8 cellular contexts compared by ENCODE assay signal in genomic region chr10:4242561-4243035, GRCh38.
DNase-seq lines count a peak whose midpoint lies in the region; ATAC-seq and TF ChIP-seq lines count a peak whose summit lies in the region.

No MANE protein-coding gene starts in this region.

- no peak for TF ChIP-seq CTCF in A673 (conservative IDR thresholded peaks at IDR 0.05; ENCODE audit: low read depth, low read length)
- no peak for TF ChIP-seq CTCF in endodermal cell (conservative IDR thresholded peaks at IDR 0.05)

- peak overlapping the region; percentile 23 for H3K27ac ChIP-seq in A673 (ENCODE audit: low read depth, low read length, poor library complexity, severe bottlenecking)
- H3K27ac ChIP-seq in endodermal cell (ENCODE audit: low read depth, low read length), result peak overlapping the region; percentile 98
- peak overlapping the region; percentile 95 for H3K27ac ChIP-seq in muscle layer of duodenum (ENCODE audit: low read length)

- H3K27me3 ChIP-seq in A673 (replicated peaks; ENCODE audit: insufficient read depth, low read depth, low read length, poor library complexity), result no peaks in the 10 kb centered on the region
- no peaks in the 10 kb centered on the region for H3K27me3 ChIP-seq in endodermal cell (ENCODE audit: control insufficient read depth, insufficient read depth, low read length, poor library complexity, severe bottlenecking)
- no peaks in the 10 kb centered on the region for H3K27me3 ChIP-seq in muscle layer of duodenum (ENCODE audit: low read depth, low read length)

- H3K4me3 ChIP-seq in A673 (ENCODE audit: low read depth, low read length, poor library complexity, severe bottlenecking) (no peak overlapping the region), endodermal cell (ENCODE audit: low read length) (no peak overlapping the region), muscle layer of duodenum (ENCODE audit: low read depth in 1 of 2, low read length in 2 of 2) (peak overlapping the region; percentile 41 to 56)

- H3K36me3 ChIP-seq in A673 (ENCODE audit: insufficient read depth, low read length, poor library complexity, severe bottlenecking) (no peaks in the 10 kb centered on the region), endodermal cell (ENCODE audit: control insufficient read depth, insufficient read depth, low read length) (no peaks in the 10 kb centered on the region), muscle layer of duodenum (ENCODE audit: control insufficient read depth in 1 of 2, insufficient read depth in 2 of 2, low read length in 2 of 2) (peaks cover 0 to 22% of the 10 kb centered on the region in 2 donors)

- H3K27ac Mint-ChIP-seq in endodermal cell, result peak overlapping the region; percentile 55

- H3K27me3 Mint-ChIP-seq in endodermal cell (ENCODE audit: insufficient read depth), result no peaks in the 10 kb centered on the region
- no peaks in the 10 kb centered on the region for H3K27me3 Mint-ChIP-seq in activated T-cell treated with anti-CD3 and anti-CD28 coated beads, Interleukin-2, amount 50 U/mL, for 4 hours (ENCODE audit: low read depth)

- intact Hi-C loops in A673 (cut with micrococcal nuclease; ENCODE audit: unreplicated experiment), result no loop called here

- no peaks in the 10 kb centered on the region for H3K9me3 Mint-ChIP-seq in endodermal cell
- no peaks in the 10 kb centered on the region for H3K9me3 Mint-ChIP-seq in activated T-cell treated with anti-CD3 and anti-CD28 coated beads, Interleukin-2, amount 50 U/mL, for 4 hours

- peak; percentile 42 for DNase-seq in A673 (ENCODE audit: low spot score)
- DNase-seq in NCI-H226, result peak; percentile 29
- DNase-seq in endodermal cell, result no peak
- DNase-seq in NCI-H1694 treated with DMSO at 0.1 percent for 48 hours (lab: John Stamatoyannopoulos, UW), result no peak
- DNase-seq in activated T-cell treated with anti-CD3 and anti-CD28 coated beads, Interleukin-2, amount 50 U/mL, for 4 hours, result no peak
- no peak for DNase-seq in NCI-H2171 treated with DMSO at 0.1 percent for 48 hours (lab: John Stamatoyannopoulos, UW)
- no peak for DNase-seq in NCI-H524 treated with DMSO at 0.1 percent for 48 hours (lab: John Stamatoyannopoulos, UW)

- no TSS peak for BruUV-seq in A673 (replicated peaks; lab: Mats Ljungman, UMichigan)

- H3K9me3 ChIP-seq in A673 (ENCODE audit: low read depth, low read length, poor library complexity, severe bottlenecking), result no peaks in the 10 kb centered on the region
- H3K9me3 ChIP-seq in endodermal cell (ENCODE audit: control insufficient read depth, low read length), result no peaks in the 10 kb centered on the region
- no peaks in the 10 kb centered on the region for H3K9me3 ChIP-seq in muscle layer of duodenum (ENCODE audit: control insufficient read depth in 1 of 2, low read length in 2 of 2)

- H3K4me3 Mint-ChIP-seq in endodermal cell, result no peak overlapping the region
- no peak overlapping the region for H3K4me3 Mint-ChIP-seq in activated T-cell treated with anti-CD3 and anti-CD28 coated beads, Interleukin-2, amount 50 U/mL, for 4 hours

- no peaks in the 10 kb centered on the region for H3K36me3 Mint-ChIP-seq in endodermal cell (ENCODE audit: low read depth)
- H3K36me3 Mint-ChIP-seq in activated T-cell treated with anti-CD3 and anti-CD28 coated beads, Interleukin-2, amount 50 U/mL, for 4 hours (ENCODE audit: insufficient read depth), result no peaks in the 10 kb centered on the region

- H3K4me1 Mint-ChIP-seq in endodermal cell, result peaks cover 22% of the 10 kb centered on the region
- peaks cover 35% of the 10 kb centered on the region for H3K4me1 Mint-ChIP-seq in activated T-cell treated with anti-CD3 and anti-CD28 coated beads, Interleukin-2, amount 50 U/mL, for 4 hours (ENCODE audit: low read depth)

- ATAC-seq in activated T-cell treated with anti-CD3 and anti-CD28 coated beads, Interleukin-2, amount 50 U/mL, for 4 hours, result no peak

- H3K4me1 ChIP-seq in A673 (ENCODE audit: insufficient read depth, low read length, poor library complexity, severe bottlenecking), result peaks cover 20% of the 10 kb centered on the region
- H3K4me1 ChIP-seq in endodermal cell (ENCODE audit: control insufficient read depth, insufficient read depth, low read length), result peaks cover 14% of the 10 kb centered on the region
- peaks cover 8 to 9% of the 10 kb centered on the region in 2 donors for H3K4me1 ChIP-seq in muscle layer of duodenum (ENCODE audit: control insufficient read depth in 1 of 2, insufficient read depth in 2 of 2, low read length in 2 of 2)

- peak overlapping the region; percentile 41 for H3K9ac ChIP-seq in endodermal cell (ENCODE audit: extremely low read depth, low read length, poor library complexity, severe bottlenecking)

- WGBS in endodermal cell (ENCODE audit: insufficient coverage in 1 of 2, insufficient read length in 1 of 2), 2 experiments, result 73 to 100% methylated on average over 1 to 2 of the region's 2 CpGs

- POLR2A ChIA-PET in A673 (lab: Charles Lee; ENCODE audit: low non-redundant PET), result no interaction called here

- CTCF ChIA-PET in A673 (lab: Charles Lee), result interaction anchor here (0.6 kb wide), 1 partner anchor 1060 kb away, joined by 3 read pairs; no protein-coding TSS in a partner anchor

Comparison
In these comparisons a context has a peak if more than half of its experiments do, and no peak if none do; other contexts are left out.
1. DNase-seq: peak in A673 (single experiment) and NCI-H226 (single experiment); none in endodermal cell (single experiment), NCI-H1694 treated with DMSO at 0.1 percent for 48 hours (single experiment), activated T-cell treated with anti-CD3 and anti-CD28 coated beads, Interleukin-2, amount 50 U/mL, for 4 hours (single experiment), NCI-H2171 treated with DMSO at 0.1 percent for 48 hours (single experiment) and NCI-H524 treated with DMSO at 0.1 percent for 48 hours (single experiment).
2. H3K27ac ChIP-seq: peak in every context shown above with its lines; median percentile 98 in endodermal cell; 95 in muscle layer of duodenum; 23 in A673.
3. H3K4me3 ChIP-seq: peak in muscle layer of duodenum (2 of 2); none in A673 (single experiment) and endodermal cell (single experiment).